Comparison of ENCODE assay signal across 1 cellular context in the genomic region with DNA sequence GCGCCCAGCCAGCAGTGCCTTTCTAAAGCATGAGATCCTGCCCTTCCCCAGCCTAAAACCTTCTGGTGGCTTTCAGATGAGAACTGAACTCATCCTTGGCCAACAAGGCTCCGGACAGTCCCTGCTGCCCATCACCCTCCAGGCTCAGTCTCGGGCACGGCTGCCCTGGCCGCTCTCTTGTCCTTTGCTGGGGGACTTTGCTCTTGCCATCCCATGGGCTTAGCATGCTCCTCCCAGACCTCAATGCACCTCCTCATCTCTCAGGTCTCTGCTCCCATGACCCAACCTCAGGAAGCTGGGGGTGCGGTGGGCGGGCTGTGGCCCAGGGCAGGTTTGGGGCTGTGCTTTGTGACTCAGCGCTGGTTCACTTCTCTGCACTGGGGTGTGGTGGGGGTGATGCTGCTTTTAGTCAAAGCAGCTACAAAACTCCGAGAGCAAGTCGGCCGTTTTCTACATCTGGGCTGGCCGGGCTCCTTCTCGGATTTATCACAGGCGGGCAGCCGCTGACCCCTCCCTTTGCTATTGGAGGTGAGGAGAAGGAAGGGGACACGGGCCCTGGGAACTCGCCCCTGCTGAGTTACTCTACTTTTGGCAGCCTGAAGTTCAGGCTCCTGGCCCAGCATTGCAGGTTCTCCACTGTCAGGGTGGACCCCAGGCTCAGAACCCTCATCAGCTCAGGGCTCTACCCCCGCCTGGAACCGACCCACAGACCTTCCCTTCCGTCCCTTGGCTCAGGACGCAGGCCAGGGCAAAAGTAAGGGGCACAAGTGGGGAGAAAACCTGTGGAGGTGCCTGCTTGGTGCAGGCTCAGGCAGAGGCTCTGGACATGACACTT.
TF ChIP-seq lines count a peak whose summit lies in the region.

No MANE protein-coding gene starts in this region.

TF ChIP-seq in K562, 482 proteins besides CTCF, POLR2A, EP300 and RAD21 (continued from another document):
- TF ChIP-seq, protein P1, sequence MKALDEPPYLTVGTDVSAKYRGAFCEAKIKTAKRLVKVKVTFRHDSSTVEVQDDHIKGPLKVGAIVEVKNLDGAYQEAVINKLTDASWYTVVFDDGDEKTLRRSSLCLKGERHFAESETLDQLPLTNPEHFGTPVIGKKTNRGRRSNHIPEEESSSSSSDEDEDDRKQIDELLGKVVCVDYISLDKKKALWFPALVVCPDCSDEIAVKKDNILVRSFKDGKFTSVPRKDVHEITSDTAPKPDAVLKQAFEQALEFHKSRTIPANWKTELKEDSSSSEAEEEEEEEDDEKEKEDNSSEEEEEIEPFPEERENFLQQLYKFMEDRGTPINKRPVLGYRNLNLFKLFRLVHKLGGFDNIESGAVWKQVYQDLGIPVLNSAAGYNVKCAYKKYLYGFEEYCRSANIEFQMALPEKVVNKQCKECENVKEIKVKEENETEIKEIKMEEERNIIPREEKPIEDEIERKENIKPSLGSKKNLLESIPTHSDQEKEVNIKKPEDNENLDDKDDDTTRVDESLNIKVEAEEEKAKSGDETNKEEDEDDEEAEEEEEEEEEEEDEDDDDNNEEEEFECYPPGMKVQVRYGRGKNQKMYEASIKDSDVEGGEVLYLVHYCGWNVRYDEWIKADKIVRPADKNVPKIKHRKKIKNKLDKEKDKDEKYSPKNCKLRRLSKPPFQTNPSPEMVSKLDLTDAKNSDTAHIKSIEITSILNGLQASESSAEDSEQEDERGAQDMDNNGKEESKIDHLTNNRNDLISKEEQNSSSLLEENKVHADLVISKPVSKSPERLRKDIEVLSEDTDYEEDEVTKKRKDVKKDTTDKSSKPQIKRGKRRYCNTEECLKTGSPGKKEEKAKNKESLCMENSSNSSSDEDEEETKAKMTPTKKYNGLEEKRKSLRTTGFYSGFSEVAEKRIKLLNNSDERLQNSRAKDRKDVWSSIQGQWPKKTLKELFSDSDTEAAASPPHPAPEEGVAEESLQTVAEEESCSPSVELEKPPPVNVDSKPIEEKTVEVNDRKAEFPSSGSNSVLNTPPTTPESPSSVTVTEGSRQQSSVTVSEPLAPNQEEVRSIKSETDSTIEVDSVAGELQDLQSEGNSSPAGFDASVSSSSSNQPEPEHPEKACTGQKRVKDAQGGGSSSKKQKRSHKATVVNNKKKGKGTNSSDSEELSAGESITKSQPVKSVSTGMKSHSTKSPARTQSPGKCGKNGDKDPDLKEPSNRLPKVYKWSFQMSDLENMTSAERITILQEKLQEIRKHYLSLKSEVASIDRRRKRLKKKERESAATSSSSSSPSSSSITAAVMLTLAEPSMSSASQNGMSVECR (CRISPR knock-in tag; IDR thresholded peaks at IDR 0.05) = no peak
- TF ChIP-seq NR2C2 (CRISPR knock-in tag; IDR thresholded peaks at IDR 0.05) (no peak), NR2C2 (tag; IDR thresholded peaks at IDR 0.05) (no peak), ZNF165 (CRISPR knock-in tag; IDR thresholded peaks at IDR 0.05; ENCODE audit: borderline replicate concordance) (no peak), ZNF644 (tag; IDR thresholded peaks at IDR 0.05; ENCODE audit: low read depth) (no peak), CSDE1 (IDR thresholded peaks at IDR 0.05) (no peak), SNIP1 (IDR thresholded peaks at IDR 0.05; ENCODE audit: low read depth) (no peak), ZNF212 (CRISPR knock-in tag; IDR thresholded peaks at IDR 0.05) (no peak), RB1 (IDR thresholded peaks at IDR 0.05; ENCODE audit: low read depth) (0 out of 2 replicates have a peak, but pooled peaks have one; percentile 3), SMAD4 (CRISPR knock-in tag; conservative IDR thresholded peaks at IDR 0.05) (no peak), ZNF76 (CRISPR knock-in tag; IDR thresholded peaks at IDR 0.05; ENCODE audit: borderline replicate concordance) (no peak), CBFA2T2 (conservative IDR thresholded peaks at IDR 0.05) (peak; percentile 10; the same call in 1 of the 2 replicates), SIX5 (IDR thresholded peaks at IDR 0.05; ENCODE audit: borderline replicate concordance in 1 of 2, insufficient read depth in 1 of 2, low read depth in 1 of 2, low read length in 2 of 2) (no peak), RAD51 (IDR thresholded peaks at IDR 0.05; ENCODE audit: borderline replicate concordance, low read depth) (no peak), KAT8 (IDR thresholded peaks at IDR 0.05; ENCODE audit: low read depth) (no peak), SRF (CRISPR knock-in tag; IDR thresholded peaks at IDR 0.05) (0 out of 4 replicates have a peak, but pooled peaks of 1 of the 2 experiments have one; percentile 9)
- TF ChIP-seq, protein P2, sequence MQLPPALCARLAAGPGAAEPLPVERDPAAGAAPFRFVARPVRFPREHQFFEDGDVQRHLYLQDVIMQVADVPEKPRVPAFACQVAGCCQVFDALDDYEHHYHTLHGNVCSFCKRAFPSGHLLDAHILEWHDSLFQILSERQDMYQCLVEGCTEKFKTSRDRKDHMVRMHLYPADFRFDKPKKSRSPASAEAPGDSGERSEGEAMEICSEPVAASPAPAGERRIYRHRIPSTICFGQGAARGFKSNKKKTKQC (CRISPR knock-in tag; IDR thresholded peaks at IDR 0.05) = 0 out of 2 replicates have a peak, but pooled peaks have one; percentile 25
- TF ChIP-seq, protein P3, sequence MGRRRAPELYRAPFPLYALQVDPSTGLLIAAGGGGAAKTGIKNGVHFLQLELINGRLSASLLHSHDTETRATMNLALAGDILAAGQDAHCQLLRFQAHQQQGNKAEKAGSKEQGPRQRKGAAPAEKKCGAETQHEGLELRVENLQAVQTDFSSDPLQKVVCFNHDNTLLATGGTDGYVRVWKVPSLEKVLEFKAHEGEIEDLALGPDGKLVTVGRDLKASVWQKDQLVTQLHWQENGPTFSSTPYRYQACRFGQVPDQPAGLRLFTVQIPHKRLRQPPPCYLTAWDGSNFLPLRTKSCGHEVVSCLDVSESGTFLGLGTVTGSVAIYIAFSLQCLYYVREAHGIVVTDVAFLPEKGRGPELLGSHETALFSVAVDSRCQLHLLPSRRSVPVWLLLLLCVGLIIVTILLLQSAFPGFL (CRISPR knock-in tag; IDR thresholded peaks at IDR 0.05) = no peak
- TF ChIP-seq, protein P4, sequence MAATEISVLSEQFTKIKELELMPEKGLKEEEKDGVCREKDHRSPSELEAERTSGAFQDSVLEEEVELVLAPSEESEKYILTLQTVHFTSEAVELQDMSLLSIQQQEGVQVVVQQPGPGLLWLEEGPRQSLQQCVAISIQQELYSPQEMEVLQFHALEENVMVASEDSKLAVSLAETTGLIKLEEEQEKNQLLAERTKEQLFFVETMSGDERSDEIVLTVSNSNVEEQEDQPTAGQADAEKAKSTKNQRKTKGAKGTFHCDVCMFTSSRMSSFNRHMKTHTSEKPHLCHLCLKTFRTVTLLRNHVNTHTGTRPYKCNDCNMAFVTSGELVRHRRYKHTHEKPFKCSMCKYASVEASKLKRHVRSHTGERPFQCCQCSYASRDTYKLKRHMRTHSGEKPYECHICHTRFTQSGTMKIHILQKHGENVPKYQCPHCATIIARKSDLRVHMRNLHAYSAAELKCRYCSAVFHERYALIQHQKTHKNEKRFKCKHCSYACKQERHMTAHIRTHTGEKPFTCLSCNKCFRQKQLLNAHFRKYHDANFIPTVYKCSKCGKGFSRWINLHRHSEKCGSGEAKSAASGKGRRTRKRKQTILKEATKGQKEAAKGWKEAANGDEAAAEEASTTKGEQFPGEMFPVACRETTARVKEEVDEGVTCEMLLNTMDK (IDR thresholded peaks at IDR 0.05; ENCODE audit: borderline replicate concordance, insufficient read depth, low read depth, low read length, poor library complexity, severe bottlenecking) = no peak
- TF ChIP-seq, protein P5, sequence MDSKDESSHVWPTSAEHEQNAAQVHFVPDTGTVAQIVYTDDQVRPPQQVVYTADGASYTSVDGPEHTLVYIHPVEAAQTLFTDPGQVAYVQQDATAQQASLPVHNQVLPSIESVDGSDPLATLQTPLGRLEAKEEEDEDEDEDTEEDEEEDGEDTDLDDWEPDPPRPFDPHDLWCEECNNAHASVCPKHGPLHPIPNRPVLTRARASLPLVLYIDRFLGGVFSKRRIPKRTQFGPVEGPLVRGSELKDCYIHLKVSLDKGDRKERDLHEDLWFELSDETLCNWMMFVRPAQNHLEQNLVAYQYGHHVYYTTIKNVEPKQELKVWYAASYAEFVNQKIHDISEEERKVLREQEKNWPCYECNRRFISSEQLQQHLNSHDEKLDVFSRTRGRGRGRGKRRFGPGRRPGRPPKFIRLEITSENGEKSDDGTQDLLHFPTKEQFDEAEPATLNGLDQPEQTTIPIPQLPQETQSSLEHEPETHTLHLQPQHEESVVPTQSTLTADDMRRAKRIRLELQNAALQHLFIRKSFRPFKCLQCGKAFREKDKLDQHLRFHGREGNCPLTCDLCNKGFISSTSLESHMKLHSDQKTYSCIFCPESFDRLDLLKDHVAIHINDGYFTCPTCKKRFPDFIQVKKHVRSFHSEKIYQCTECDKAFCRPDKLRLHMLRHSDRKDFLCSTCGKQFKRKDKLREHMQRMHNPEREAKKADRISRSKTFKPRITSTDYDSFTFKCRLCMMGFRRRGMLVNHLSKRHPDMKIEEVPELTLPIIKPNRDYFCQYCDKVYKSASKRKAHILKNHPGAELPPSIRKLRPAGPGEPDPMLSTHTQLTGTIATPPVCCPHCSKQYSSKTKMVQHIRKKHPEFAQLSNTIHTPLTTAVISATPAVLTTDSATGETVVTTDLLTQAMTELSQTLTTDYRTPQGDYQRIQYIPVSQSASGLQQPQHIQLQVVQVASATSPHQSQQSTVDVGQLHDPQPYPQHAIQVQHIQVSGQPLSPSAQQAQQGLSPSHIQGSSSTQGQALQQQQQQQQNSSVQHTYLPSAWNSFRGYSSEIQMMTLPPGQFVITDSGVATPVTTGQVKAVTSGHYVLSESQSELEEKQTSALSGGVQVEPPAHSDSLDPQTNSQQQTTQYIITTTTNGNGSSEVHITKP (IDR thresholded peaks at IDR 0.05; ENCODE audit: partially characterized antibody) = peak; percentile 41
